ENCODE assay signal across 2 cellular contexts in the genomic region with DNA sequence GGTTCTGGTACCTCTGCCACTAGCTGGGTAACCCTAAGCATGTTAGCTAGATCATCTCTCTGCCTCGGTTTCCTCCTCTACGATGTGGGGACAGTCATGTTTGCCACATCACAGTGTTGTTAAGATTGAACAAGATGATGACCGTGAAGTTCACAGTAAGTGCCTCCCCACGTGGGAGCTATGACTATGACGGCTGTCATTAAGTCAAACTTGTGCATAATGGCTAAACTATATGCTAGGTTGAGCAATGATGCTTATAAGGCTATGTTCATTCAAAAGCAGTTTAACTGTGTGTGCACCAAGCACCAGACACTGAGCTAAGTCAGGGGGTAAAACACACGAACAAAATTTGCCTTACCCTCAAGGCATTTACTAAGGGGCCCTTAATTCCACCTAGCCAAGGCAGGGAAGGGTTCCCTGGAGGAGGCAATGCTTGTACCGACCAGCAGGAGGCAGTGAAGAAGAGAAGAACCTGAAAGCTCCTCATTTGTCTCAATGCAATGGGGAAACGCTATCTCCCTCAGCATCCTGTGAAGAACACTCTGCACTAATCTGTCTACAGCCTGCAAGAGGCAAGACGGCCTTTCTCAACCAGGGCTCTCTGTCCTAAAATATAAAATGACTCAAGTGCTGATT.
A peak's percentile ranks its signal among the peaks of the same experiment; 100 is the strongest.
TF ChIP-seq lines count a peak whose summit lies in the region.

No MANE protein-coding gene starts in this region.

TF ChIP-seq in HEK293T, 16 proteins besides CTCF, POLR2A, EP300 and RAD21 (continued from another document):
- TF ChIP-seq NFRKB (IDR thresholded peaks at IDR 0.05) (no peak), FOXA1 (IDR thresholded peaks at IDR 0.05) (no peak), ARNT (IDR thresholded peaks at IDR 0.05) (no peak), LEF1 (IDR thresholded peaks at IDR 0.05; ENCODE audit: borderline replicate concordance) (no peak), BHLHE40 (IDR thresholded peaks at IDR 0.05; ENCODE audit: borderline replicate concordance) (no peak), FOXM1 (IDR thresholded peaks at IDR 0.05; ENCODE audit: borderline replicate concordance) (no peak), ELF4 (IDR thresholded peaks at IDR 0.05) (no peak), SP1 (IDR thresholded peaks at IDR 0.05) (no peak), FOXK2 (IDR thresholded peaks at IDR 0.05) (no peak), L3MBTL2 (conservative IDR thresholded peaks at IDR 0.05) (no peak), SUZ12 (IDR thresholded peaks at IDR 0.05) (no peak)
- TF ChIP-seq, protein P1, sequence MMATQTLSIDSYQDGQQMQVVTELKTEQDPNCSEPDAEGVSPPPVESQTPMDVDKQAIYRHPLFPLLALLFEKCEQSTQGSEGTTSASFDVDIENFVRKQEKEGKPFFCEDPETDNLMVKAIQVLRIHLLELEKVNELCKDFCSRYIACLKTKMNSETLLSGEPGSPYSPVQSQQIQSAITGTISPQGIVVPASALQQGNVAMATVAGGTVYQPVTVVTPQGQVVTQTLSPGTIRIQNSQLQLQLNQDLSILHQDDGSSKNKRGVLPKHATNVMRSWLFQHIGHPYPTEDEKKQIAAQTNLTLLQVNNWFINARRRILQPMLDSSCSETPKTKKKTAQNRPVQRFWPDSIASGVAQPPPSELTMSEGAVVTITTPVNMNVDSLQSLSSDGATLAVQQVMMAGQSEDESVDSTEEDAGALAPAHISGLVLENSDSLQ (IDR thresholded peaks at IDR 0.05), result no peak

TF ChIP-seq in K562, 482 proteins besides CTCF, POLR2A, EP300 and RAD21:
- TF ChIP-seq ZNF764 (CRISPR knock-in tag; IDR thresholded peaks at IDR 0.05; ENCODE audit: low read depth), result 0 out of 2 replicates have a peak, but pooled peaks have one; percentile 28
- no peak for TF ChIP-seq TEAD2 (tag; IDR thresholded peaks at IDR 0.05)
- no peak for TF ChIP-seq PCBP2 (IDR thresholded peaks at IDR 0.05; ENCODE audit: low read depth, low read length, poor library complexity, severe bottlenecking)
